Comparison of ENCODE assay signal across 30 cellular contexts in genomic region chr4:110224812-110225211, GRCh38. TPM values are rescaled to one million over a fixed set of nuclear protein-coding genes. Genes with fewer than 3 reads are reported as not detected.
A peak's percentile ranks its signal among the peaks of the same experiment; 100 is the strongest.
DNase-seq lines count a peak whose midpoint lies in the region; ATAC-seq and TF ChIP-seq lines count a peak whose summit lies in the region.
"Had no signal": no experiment of that assay in that cellular context is flagged by ENCODE, and none has a peak within 500 bp of the region (broad histone marks: within the 10 kb centered on the region; RNA-seq: fewer than 3 reads in every experiment).

No MANE protein-coding gene starts in this region.

- no peaks in the 10 kb centered on the region for H3K27me3 Mint-ChIP-seq in nephron progenitor cell (ENCODE audit: low read depth, poor library complexity)

- no peak for ATAC-seq in HG03432 (IDR thresholded peaks at IDR 0.05; ENCODE audit: unreplicated experiment)
- no peak for ATAC-seq in omental fat pad (ENCODE audit: low FRiP score)
- ATAC-seq: right cardiac atrium had no signal

- no peak overlapping the region for H3K27ac ChIP-seq in substantia nigra (ENCODE audit: low read depth, low read length, poor library complexity, severe bottlenecking)
- H3K27ac ChIP-seq: epithelial cell of prostate, Peyer's patch, VCaP had no signal

- peak overlapping the region; percentile 36 for H3K27ac Mint-ChIP-seq in nephron progenitor cell
- H3K27ac Mint-ChIP-seq: activated naive CD8-positive, alpha-beta T cell treated with anti-CD3 and anti-CD28 coated beads, Interleukin-2, amount 10 ng/mL, durations not matched to agents 7 days and 5 days; CD8-positive, alpha-beta memory T cell had no signal

- peak; percentile 16 for DNase-seq in EL
- peak; percentile 69 for DNase-seq in NCI-H226
- peak; percentile 64 for DNase-seq in amniotic epithelial cell (ENCODE audit: low read depth)
- DNase-seq in nephron progenitor cell = no peak
- DNase-seq in substantia nigra (lab: John Stamatoyannopoulos, UW) = no peak
- DNase-seq in omental fat pad (ENCODE audit: low spot score) = no peak
- DNase-seq: ACHN; activated CD4-positive, alpha-beta T cell treated with anti-CD3 and anti-CD28 coated beads for 48 hours; activated gamma-delta T cell; activated naive CD8-positive, alpha-beta T cell treated with anti-CD3 and anti-CD28 coated beads, Interleukin-2, amount 10 ng/mL, durations not matched to agents 7 days and 5 days; activated T-cell treated with anti-CD3 and anti-CD28 coated beads, Interleukin-2, amount 50 U/mL, for 1 hour; CD8-positive, alpha-beta memory T cell; central memory CD4-positive, alpha-beta T cell; cortex of kidney; DMS153; effector memory CD4-positive, alpha-beta T cell; hypothalamus; mammary epithelial cell; NCI-H1417; NCI-H2029 treated with DMSO at 0.1 percent for 48 hours; NCI-H69; Peyer's patch; right cardiac atrium; SHP77 treated with DMSO at 0.1 percent for 48 hours; stimulated activated CD4-positive, alpha-beta T cell treated with anti-CD3 and anti-CD28 coated beads, Interleukin-1b, Interleukin-23, amount 100 ng/mL, for 48 hours; stimulated activated naive CD4-positive, alpha-beta T cell treated with Interleukin-2 at 50 U/mL for 16 hours had no signal

- H3K4me1 Mint-ChIP-seq in nephron progenitor cell = peaks cover 7% of the 10 kb centered on the region
- H3K4me1 Mint-ChIP-seq: CD8-positive, alpha-beta memory T cell; neural crest cell had no signal

- H3K9me3 Mint-ChIP-seq in nephron progenitor cell = peaks cover 5% of the 10 kb centered on the region

- TF ChIP-seq CTCF in nephron progenitor cell (IDR thresholded peaks at IDR 0.05) (no peak), omental fat pad (IDR thresholded peaks at IDR 0.05) (no peak)

- no peaks in the 10 kb centered on the region for H3K36me3 Mint-ChIP-seq in nephron progenitor cell (ENCODE audit: low read depth)
- H3K36me3 Mint-ChIP-seq: activated naive CD8-positive, alpha-beta T cell treated with anti-CD3 and anti-CD28 coated beads, Interleukin-2, amount 10 ng/mL, durations not matched to agents 7 days and 5 days had no signal

- H3K4me3 Mint-ChIP-seq in nephron progenitor cell = no peak overlapping the region
- H3K4me3 Mint-ChIP-seq: activated naive CD8-positive, alpha-beta T cell treated with anti-CD3 and anti-CD28 coated beads, Interleukin-2, amount 10 ng/mL, durations not matched to agents 7 days and 5 days; CD8-positive, alpha-beta memory T cell; neural crest cell had no signal

RNA-seq across cellular contexts. Expression of gene ELOVL6, which starts 26.4 kb away (rescaled TPM):
- 1 to 10 TPM; 2.2 to 5.8 (median 5.0) TPM for total RNA-seq in omental fat pad

Comparison
In these comparisons a context has a peak if more than half of its experiments do, and no peak if none do; other contexts are left out.
1. DNase-seq: peak in EL (single experiment), NCI-H226 (single experiment) and amniotic epithelial cell (single experiment); none in nephron progenitor cell (single experiment), substantia nigra (0 of 49) and omental fat pad (single experiment).